In the genomic region with DNA sequence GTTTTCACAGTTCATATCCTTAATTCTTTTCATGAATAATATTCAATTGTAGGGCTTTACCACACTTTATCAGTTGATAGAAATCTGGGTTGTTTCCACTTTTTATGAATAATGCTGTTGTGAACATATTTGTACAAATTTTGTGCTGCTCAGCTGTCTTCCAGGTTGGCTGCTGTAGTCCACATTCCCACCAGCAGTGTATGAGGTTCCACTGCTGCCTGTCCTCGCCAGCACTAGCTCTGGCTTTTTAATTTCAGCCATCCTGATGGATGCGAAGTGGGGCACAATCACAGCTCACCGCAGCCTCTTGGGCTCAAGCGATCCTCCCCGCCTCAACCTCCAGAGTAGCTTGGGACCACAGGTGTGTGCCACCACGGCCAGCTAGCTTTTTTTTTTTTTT, we compare ENCODE assay signal across 19 cellular contexts.
"Had no signal": no experiment of that assay in that cellular context is flagged by ENCODE, and none has a peak within 500 bp of the region (broad histone marks: within the 10 kb centered on the region; RNA-seq: fewer than 3 reads in every experiment).

No MANE protein-coding gene starts in this region.

- H3K4me3 Mint-ChIP-seq: naive B cell, nephron had no signal

- H3K27ac Mint-ChIP-seq: naive B cell, nephron had no signal

- H3K36me3 ChIP-seq: uterus had no signal

- H3K9me3 ChIP-seq: esophagus muscularis mucosa, gastrocnemius medialis, heart right ventricle, sigmoid colon, suprapubic skin, thyroid gland, upper lobe of left lung, uterus had no signal

- H3K27ac ChIP-seq: epithelial cell of prostate, esophagus muscularis mucosa, gastrocnemius medialis, heart right ventricle, sigmoid colon, skin epidermis, suprapubic skin, thyroid gland, upper lobe of left lung, uterus had no signal

- H3K27me3 Mint-ChIP-seq: naive B cell had no signal

- DNase-seq: effector memory CD4-positive, alpha-beta T cell; gastrocnemius medialis; heart right ventricle; hypothalamus; kidney glomerular epithelial cell; mesendoderm; naive B cell; sigmoid colon; stimulated activated CD4-positive, alpha-beta T cell treated with anti-CD3 and anti-CD28 coated beads, Interleukin-2, amount 100 ng/mL, for 24 hours; stimulated activated CD4-positive, alpha-beta T cell treated with anti-CD3 and anti-CD28 coated beads, Interleukin-4, amount 100 ng/mL, for 4 hours; stimulated activated naive CD4-positive, alpha-beta T cell; thyroid gland; upper lobe of left lung; uterus had no signal

- H3K4me1 ChIP-seq: esophagus muscularis mucosa, gastrocnemius medialis, heart right ventricle, sigmoid colon, suprapubic skin, thyroid gland, upper lobe of left lung, uterus had no signal

- H3K27me3 ChIP-seq: esophagus muscularis mucosa, gastrocnemius medialis, sigmoid colon, suprapubic skin, thyroid gland, upper lobe of left lung, uterus had no signal

- H3K4me1 Mint-ChIP-seq: naive B cell, nephron had no signal

- H3K4me3 ChIP-seq: esophagus muscularis mucosa, gastrocnemius medialis, heart right ventricle, sigmoid colon, skin epidermis, suprapubic skin, thyroid gland, upper lobe of left lung, uterus had no signal

- ATAC-seq: gastrocnemius medialis, heart right ventricle had no signal

- H3K9me3 Mint-ChIP-seq: naive B cell, nephron had no signal
